16 cellular contexts compared by ENCODE assay signal in genomic region chr9:89218040-89218928, GRCh38. TPM values are rescaled to one million over a fixed set of nuclear protein-coding genes. Genes with fewer than 3 reads are reported as not detected.
A peak's percentile ranks its signal among the peaks of the same experiment; 100 is the strongest.
DNase-seq lines count a peak whose midpoint lies in the region; ATAC-seq and TF ChIP-seq lines count a peak whose summit lies in the region.
"Had no signal": no experiment of that assay in that cellular context is flagged by ENCODE, and none has a peak within 500 bp of the region (broad histone marks: within the 10 kb centered on the region; RNA-seq: fewer than 3 reads in every experiment).

No MANE protein-coding gene starts in this region.

- H3K27me3 Mint-ChIP-seq in CD8-positive, alpha-beta memory T cell, result peaks cover 11 to 12% of the 10 kb centered on the region in 2 donors

- H3K36me3 Mint-ChIP-seq in CD8-positive, alpha-beta memory T cell, result no peaks in the 10 kb centered on the region

- ATAC-seq in SK-N-SH treated with all-trans-retinoic acid at 6 μM for 48 hours (peak; percentile 37; the same call in 2 of the 3 replicates), HG02981 (IDR thresholded peaks at IDR 0.05; ENCODE audit: unreplicated experiment) (no peak)
- ATAC-seq: lower lobe of right lung had no signal

- no peak overlapping the region for H3K4me3 ChIP-seq in H7 (ENCODE audit: insufficient read depth, low read depth, low read length)
- no peak overlapping the region for H3K4me3 ChIP-seq in fibroblast of pulmonary artery (replicated peaks; ENCODE audit: low read depth, low read length)
- H3K4me3 ChIP-seq in right atrium auricular region, result no peak overlapping the region
- H3K4me3 ChIP-seq in CD8-positive, alpha-beta memory T cell (ENCODE audit: low read length), result no peak overlapping the region
- H3K4me3 ChIP-seq: colonic mucosa, lower lobe of right lung had no signal

- no peaks in the 10 kb centered on the region for H3K9me3 Mint-ChIP-seq in CD8-positive, alpha-beta memory T cell

- TF ChIP-seq CTCF in fibroblast of pulmonary artery (IDR thresholded peaks at IDR 0.05; ENCODE audit: low read length, missing control alignments) (no peak), right atrium auricular region (IDR thresholded peaks at IDR 0.05) (no peak)

- H3K4me1 ChIP-seq in right atrium auricular region, result no peaks in the 10 kb centered on the region
- no peaks in the 10 kb centered on the region for H3K4me1 ChIP-seq in CD8-positive, alpha-beta memory T cell (ENCODE audit: insufficient read depth, low read length)
- H3K4me1 ChIP-seq: BE2C, colonic mucosa, lower lobe of right lung had no signal

- H3K4me1 Mint-ChIP-seq in CD8-positive, alpha-beta memory T cell, result no peaks in the 10 kb centered on the region
- H3K4me1 Mint-ChIP-seq: naive B cell had no signal

- CTCF ChIA-PET in CD8-positive, alpha-beta memory T cell (lab: Charles Lee), result no interaction called here

- DNase-seq in H7, result peak; percentile 44
- peak; percentile 13 for DNase-seq in fibroblast of pulmonary artery (ENCODE audit: low read depth)
- DNase-seq in retina, result peak; percentile 47
- no peak for DNase-seq in right atrium auricular region (ENCODE audit: low spot score)
- DNase-seq in CD8-positive, alpha-beta memory T cell, result no peak
- DNase-seq: activated CD4-positive, alpha-beta T cell treated with anti-CD3 and anti-CD28 coated beads, Interleukin-2, amount 50 U/mL, for 4 hours; activated naive CD4-positive, alpha-beta T cell treated with anti-CD3 and anti-CD28 coated beads, Interleukin-2, amount 50 U/mL, for 16 hours; BE2C; colonic mucosa; GF-D8; lower lobe of right lung; naive B cell; NCI-H446 had no signal

- no peak overlapping the region for H3K27ac Mint-ChIP-seq in CD8-positive, alpha-beta memory T cell
- H3K27ac Mint-ChIP-seq: naive B cell had no signal

- H3K27me3 ChIP-seq in H7 (ENCODE audit: control insufficient read depth, insufficient read depth, low read length) (no peaks in the 10 kb centered on the region), right atrium auricular region (no peaks in the 10 kb centered on the region)
- no peaks in the 10 kb centered on the region for H3K27me3 ChIP-seq in CD8-positive, alpha-beta memory T cell (ENCODE audit: insufficient read depth, low read length, poor library complexity, severe bottlenecking)
- H3K27me3 ChIP-seq: BE2C, colonic mucosa had no signal

- H3K4me3 Mint-ChIP-seq in CD8-positive, alpha-beta memory T cell, result no peak overlapping the region
- H3K4me3 Mint-ChIP-seq: naive B cell had no signal

- H3K36me3 ChIP-seq in H7 (replicated peaks; ENCODE audit: control insufficient read depth, insufficient read depth, low read length), result no peaks in the 10 kb centered on the region
- H3K36me3 ChIP-seq in right atrium auricular region, result no peaks in the 10 kb centered on the region
- H3K36me3 ChIP-seq in CD8-positive, alpha-beta memory T cell (ENCODE audit: insufficient read depth, low read length), result no peaks in the 10 kb centered on the region
- H3K36me3 ChIP-seq: BE2C, colonic mucosa, lower lobe of right lung had no signal

- POLR2A ChIA-PET in CD8-positive, alpha-beta memory T cell (lab: Charles Lee), result no interaction called here

- no peak overlapping the region for H3K27ac ChIP-seq in right atrium auricular region
- no peak overlapping the region for H3K27ac ChIP-seq in CD8-positive, alpha-beta memory T cell (ENCODE audit: low read depth, low read length)
- H3K27ac ChIP-seq: colonic mucosa, lower lobe of right lung, RWPE1 had no signal

- no peaks in the 10 kb centered on the region for H3K9me3 ChIP-seq in right atrium auricular region
- H3K9me3 ChIP-seq in CD8-positive, alpha-beta memory T cell (ENCODE audit: low read length), result no peaks in the 10 kb centered on the region
- H3K9me3 ChIP-seq: BE2C, colonic mucosa, lower lobe of right lung had no signal

TF ChIP-seq in SK-N-SH treated with all-trans-retinoic acid at 6 μM for 48 hours, 23 proteins besides CTCF, POLR2A, EP300 and RAD21:
- TF ChIP-seq SNAI2 (CRISPR knock-in tag; IDR thresholded peaks at IDR 0.05) (no peak), GLIS3 (CRISPR knock-in tag; IDR thresholded peaks at IDR 0.05) (no peak), TCF4 (CRISPR knock-in tag; IDR thresholded peaks at IDR 0.05; ENCODE audit: borderline replicate concordance) (peak; percentile 23; the same call in 1 of the 2 replicates), ISL1 (CRISPR knock-in tag; IDR thresholded peaks at IDR 0.05) (no peak), RARB (CRISPR knock-in tag; IDR thresholded peaks at IDR 0.05) (no peak), ZNF565 (CRISPR knock-in tag; conservative IDR thresholded peaks at IDR 0.05; ENCODE audit: low read depth) (no peak), ZFP30 (CRISPR knock-in tag; IDR thresholded peaks at IDR 0.05) (peak; percentile 58; the same call in 1 of the 2 replicates)

RNA-seq across cellular contexts. Expression of gene SHC3, which starts 39.7 kb away (rescaled TPM):
- 8.2 and 13.2 TPM in 2 replicates for total RNA-seq in H7 (2014; rRNA removed; shearing (Covaris generic))
- 1 to 10 TPM; 1.0 to 1.7 TPM for total RNA-seq in right atrium auricular region
- total RNA-seq in CD8-positive, alpha-beta memory T cell, result not detected
- polyA plus RNA-seq in CD8-positive, alpha-beta memory T cell, result not detected

Comparison
In these comparisons a context has a peak if more than half of its experiments do, and no peak if none do; other contexts are left out.
1. DNase-seq: peak in H7 (single experiment), fibroblast of pulmonary artery (single experiment) and retina (single experiment); none in right atrium auricular region (single experiment) and CD8-positive, alpha-beta memory T cell (0 of 5).